9 cellular contexts compared by ENCODE assay signal in the genomic region with DNA sequence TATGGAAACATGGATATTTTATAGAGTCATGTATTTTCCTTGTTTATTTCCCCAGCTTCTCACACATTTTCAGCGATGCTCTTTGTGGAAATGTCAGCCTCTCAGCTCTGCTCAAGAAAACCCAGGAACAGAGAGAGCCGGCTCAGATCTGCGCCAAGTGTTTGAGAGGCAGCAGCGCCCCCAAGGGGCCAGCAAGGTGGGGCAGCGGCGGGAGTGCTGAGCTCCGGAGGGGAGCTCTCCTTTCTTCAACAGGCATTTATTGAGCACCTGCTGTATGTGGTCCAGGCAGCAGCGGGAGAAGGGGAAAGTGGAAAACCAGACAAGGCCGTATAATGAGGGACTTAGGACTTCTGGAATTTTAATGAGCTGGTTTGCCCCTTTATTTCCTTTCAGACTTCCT.
A peak's percentile ranks its signal among the peaks of the same experiment; 100 is the strongest.
DNase-seq lines count a peak whose midpoint lies in the region; ATAC-seq and TF ChIP-seq lines count a peak whose summit lies in the region.
"Had no signal": no experiment of that assay in that cellular context is flagged by ENCODE, and none has a peak within 500 bp of the region (broad histone marks: within the 10 kb centered on the region; RNA-seq: fewer than 3 reads in every experiment).

No MANE protein-coding gene starts in this region.

- CTCF ChIA-PET in HEK293T (lab: Yijun Ruan, JAX): interaction anchor here (0.5 to 1.3 kb wide), 4 partner anchors 19 to 1369 kb away, joined by 3 to 7 read pairs (median 4); no protein-coding TSS in a partner anchor
- CTCF ChIA-PET in activated CD4-positive, alpha-beta T cell treated with anti-CD3 and anti-CD28 coated beads for 36 hours (lab: Charles Lee): interaction anchor here (0.6 to 1.8 kb wide), 28 partner anchors 9 to 808 kb away, joined by 3 to 12 read pairs (median 3); no protein-coding TSS in a partner anchor

- H3K9me3 Mint-ChIP-seq in activated CD4-positive, alpha-beta T cell treated with anti-CD3 and anti-CD28 coated beads for 36 hours (ENCODE audit: low read depth): no peaks in the 10 kb centered on the region
- H3K9me3 Mint-ChIP-seq: activated B cell treated with CpG ODN at 0.5 μM for 24 hours had no signal

- peaks cover 8% of the 10 kb centered on the region for H3K4me1 Mint-ChIP-seq in activated CD4-positive, alpha-beta T cell treated with anti-CD3 and anti-CD28 coated beads for 36 hours

- POLR2A ChIA-PET in HEK293T (lab: Yijun Ruan, JAX): no interaction called here
- POLR2A ChIA-PET in activated CD4-positive, alpha-beta T cell treated with anti-CD3 and anti-CD28 coated beads for 36 hours (lab: Charles Lee): no interaction called here

- peaks cover 5% of the 10 kb centered on the region for H3K27me3 Mint-ChIP-seq in activated CD4-positive, alpha-beta T cell treated with anti-CD3 and anti-CD28 coated beads for 36 hours

- H3K27ac Mint-ChIP-seq in activated CD4-positive, alpha-beta T cell treated with anti-CD3 and anti-CD28 coated beads for 36 hours: no peak overlapping the region
- H3K27ac Mint-ChIP-seq: activated B cell treated with CpG ODN at 0.5 μM for 24 hours had no signal

- intact Hi-C loops in activated CD4-positive, alpha-beta T cell treated with anti-CD3 and anti-CD28 coated beads for 36 hours (cut with DNase I, micrococcal nuclease): loop anchor here (1.0 to 10.0 kb wide), 3 partner anchors 148 to 807 kb away; no protein-coding TSS in a partner anchor

- H3K4me3 Mint-ChIP-seq in activated CD4-positive, alpha-beta T cell treated with anti-CD3 and anti-CD28 coated beads for 36 hours: no peak overlapping the region
- H3K4me3 Mint-ChIP-seq: activated B cell treated with CpG ODN at 0.5 μM for 24 hours had no signal

- DNase-seq in HEK293T (ENCODE audit: extremely low spot score) (peak; percentile 42), erythroblast (lab: John Stamatoyannopoulos, UW) (peak; percentile 3 to 22), NCI-H510A treated with DMSO at 0.1 percent for 48 hours (lab: John Stamatoyannopoulos, UW) (no peak), NCI-H226 (no peak)
- peak; percentile 82 for DNase-seq in activated CD4-positive, alpha-beta T cell treated with anti-CD3 and anti-CD28 coated beads for 36 hours
- DNase-seq in stimulated activated CD4-positive, alpha-beta T cell treated with anti-CD3 and anti-CD28 coated beads, TNF-alpha, amount 100 ng/mL, for 48 hours (ENCODE audit: low read depth in 3 of 3): peak in 2 of 3 donors; percentile 32 to 42
- DNase-seq: activated B cell treated with CpG ODN at 0.5 μM for 24 hours had no signal

- no peak for TF ChIP-seq POLR2A in erythroblast (IDR thresholded peaks at IDR 0.05; ENCODE audit: low read length)

- ATAC-seq in activated CD4-positive, alpha-beta T cell treated with anti-CD3 and anti-CD28 coated beads for 36 hours: peak; percentile 87
- ATAC-seq in HG03045 (IDR thresholded peaks at IDR 0.05; ENCODE audit: unreplicated experiment) (no peak), GM18511 (IDR thresholded peaks at IDR 0.05; ENCODE audit: unreplicated experiment) (no peak)

- H3K36me3 Mint-ChIP-seq in activated CD4-positive, alpha-beta T cell treated with anti-CD3 and anti-CD28 coated beads for 36 hours (ENCODE audit: low read depth): no peaks in the 10 kb centered on the region

TF ChIP-seq in HEK293T, 16 proteins besides CTCF, POLR2A, EP300 and RAD21:
- TF ChIP-seq TARDBP (IDR thresholded peaks at IDR 0.05) (no peak), PKNOX1 (IDR thresholded peaks at IDR 0.05) (no peak), LEF1 (IDR thresholded peaks at IDR 0.05; ENCODE audit: borderline replicate concordance) (no peak), FOXK2 (IDR thresholded peaks at IDR 0.05) (no peak), L3MBTL2 (conservative IDR thresholded peaks at IDR 0.05) (no peak), SUZ12 (IDR thresholded peaks at IDR 0.05) (no peak), CTBP1 (IDR thresholded peaks at IDR 0.05; ENCODE audit: borderline replicate concordance) (no peak), FOXM1 (IDR thresholded peaks at IDR 0.05; ENCODE audit: borderline replicate concordance) (no peak), NFRKB (IDR thresholded peaks at IDR 0.05) (no peak), ZNF384 (IDR thresholded peaks at IDR 0.05) (no peak), ELF4 (IDR thresholded peaks at IDR 0.05) (no peak), ARNT (IDR thresholded peaks at IDR 0.05) (no peak)

Comparison
In these comparisons a context has a peak if more than half of its experiments do, and no peak if none do; other contexts are left out.
1. DNase-seq: peak in HEK293T (single experiment), activated CD4-positive, alpha-beta T cell treated with anti-CD3 and anti-CD28 coated beads for 36 hours (single experiment), erythroblast (2 of 2) and stimulated activated CD4-positive, alpha-beta T cell treated with anti-CD3 and anti-CD28 coated beads, TNF-alpha, amount 100 ng/mL, for 48 hours (2 of 3); none in NCI-H510A treated with DMSO at 0.1 percent for 48 hours (single experiment) and NCI-H226 (single experiment).